ENCODE assay signal across 3 cellular contexts in genomic region chr1:148808268-148808935, GRCh38. TPM values are rescaled to one million over a fixed set of nuclear protein-coding genes. Genes with fewer than 3 reads are reported as not detected.
"Had no signal": no experiment of that assay in that cellular context is flagged by ENCODE, and none has a peak within 500 bp of the region (broad histone marks: within the 10 kb centered on the region; RNA-seq: fewer than 3 reads in every experiment).

No MANE protein-coding gene starts in this region.

RNA-seq across cellular contexts. Expression of gene NUDT4B, which starts 59.8 kb away (rescaled TPM):
- total RNA-seq: kidney, left ventricle myocardium inferior, neural crest cell had no signal
